8 cellular contexts compared by ENCODE assay signal in the genomic region with DNA sequence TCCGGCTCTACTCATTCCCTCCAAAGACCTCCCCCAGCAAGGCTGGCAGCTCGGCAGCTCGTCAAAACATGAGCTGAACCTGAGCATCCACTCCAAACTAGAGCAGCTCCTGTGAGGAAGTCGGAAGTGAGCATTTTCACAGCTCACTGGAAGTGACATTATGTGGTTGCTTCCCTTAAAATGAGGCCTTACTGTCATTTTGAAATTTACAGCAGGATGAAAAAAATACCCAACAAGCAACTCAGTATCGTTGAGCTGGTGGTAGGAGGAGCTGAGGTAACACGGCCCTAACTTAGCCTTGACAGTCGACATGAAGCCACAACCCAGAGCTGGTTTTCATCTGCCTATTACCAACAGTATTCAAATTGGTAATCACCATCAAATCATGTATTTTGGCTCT. TPM values are rescaled to one million over a fixed set of nuclear protein-coding genes. Genes with fewer than 3 reads are reported as not detected.
DNase-seq lines count a peak whose midpoint lies in the region; ATAC-seq and TF ChIP-seq lines count a peak whose summit lies in the region.

No MANE protein-coding gene starts in this region.

- H3K4me1 ChIP-seq in BLaER1 treated with 17β-estradiol and CSF1 and Interleukin-3, amounts not matched to agents 10 nM and 100 nM, result peaks cover 91 to 100% (median 100%) of the 10 kb centered on the region in 10 experiments

- H3K9me3 ChIP-seq in BLaER1 treated with 17β-estradiol and CSF1 and Interleukin-3, amounts not matched to agents 10 nM and 100 nM (replicated peaks in 1 of 11), result no peaks in the 10 kb centered on the region

- H3K9me3 Mint-ChIP-seq in activated B cell treated with CpG ODN at 0.5 μM for 24 hours, result no peaks in the 10 kb centered on the region

- intact Hi-C loops in activated B cell treated with CpG ODN at 0.5 μM for 24 hours (cut with micrococcal nuclease), result no loop called here

- peak overlapping the region; percentile 66 to 88 (median 82) for H3K27ac ChIP-seq in BLaER1 treated with 17β-estradiol and CSF1 and Interleukin-3, amounts not matched to agents 10 nM and 100 nM

- H3K4me3 Mint-ChIP-seq in activated B cell treated with CpG ODN at 0.5 μM for 24 hours, result peak overlapping the region; percentile 55

- POLR2A ChIA-PET in activated B cell treated with CpG ODN at 0.5 μM for 24 hours (lab: Charles Lee), result interaction anchor here (0.6 to 1.9 kb wide), 9 partner anchors 13 to 120 kb away, joined by 3 to 10 read pairs (median 6); a partner anchor contains a TSS

- DNase-seq in GM13976 (ENCODE audit: low spot score) (peak; percentile 73), activated B cell treated with CpG ODN at 0.5 μM for 24 hours (no peak), medulla oblongata (ENCODE audit: extremely low spot score) (peak; percentile 44), AG08396 (ENCODE audit: low spot score) (no peak), H4 (ENCODE audit: low spot score) (no peak)

- H4K20me1 ChIP-seq in BLaER1 treated with 17β-estradiol and CSF1 and Interleukin-3, amounts not matched to agents 10 nM and 100 nM, result peaks cover 0 to 26% (median 13%) of the 10 kb centered on the region in 11 experiments; a peak in 8 of 22 replicates

- no peak for TF ChIP-seq CTCF in GM13976 (IDR thresholded peaks at IDR 0.05; ENCODE audit: borderline replicate concordance, control extremely low read depth, extremely low read depth, insufficient read depth, missing control alignments)
- TF ChIP-seq CTCF in activated B cell treated with CpG ODN at 0.5 μM for 24 hours (IDR thresholded peaks at IDR 0.05), result no peak

- peaks cover 8 to 56% (median 36%) of the 10 kb centered on the region in 11 experiments for H3K36me3 ChIP-seq in BLaER1 treated with 17β-estradiol and CSF1 and Interleukin-3, amounts not matched to agents 10 nM and 100 nM

- peaks cover 11% of the 10 kb centered on the region for H3K36me3 Mint-ChIP-seq in activated B cell treated with CpG ODN at 0.5 μM for 24 hours (ENCODE audit: low read depth)

- CTCF ChIA-PET in activated B cell treated with CpG ODN at 0.5 μM for 24 hours (lab: Charles Lee), result interaction anchor here (1.1 to 2.2 kb wide), 6 partner anchors 13 to 274 kb away, joined by 3 to 9 read pairs (median 4); no protein-coding TSS in a partner anchor

- peak overlapping the region; percentile 79 to 98 (median 88) for H3K4me2 ChIP-seq in BLaER1 treated with 17β-estradiol and CSF1 and Interleukin-3, amounts not matched to agents 10 nM and 100 nM

- in situ Hi-C loops in GM13976 (cut with MboI; ENCODE audit: low sequenced_read_pairs, unreplicated experiment), result no loop called here

- peak overlapping the region in 10 of 11 experiments; percentile 52 to 76 (median 64); a peak in 19 of 22 replicates for H3K9ac ChIP-seq in BLaER1 treated with 17β-estradiol and CSF1 and Interleukin-3, amounts not matched to agents 10 nM and 100 nM

- peak overlapping the region; percentile 81 for H3K27ac Mint-ChIP-seq in activated B cell treated with CpG ODN at 0.5 μM for 24 hours

- peaks cover 74% of the 10 kb centered on the region for H3K4me1 Mint-ChIP-seq in activated B cell treated with CpG ODN at 0.5 μM for 24 hours

- H3K27me3 Mint-ChIP-seq in activated B cell treated with CpG ODN at 0.5 μM for 24 hours, result no peaks in the 10 kb centered on the region

- peak; percentile 82 for ATAC-seq in activated B cell treated with CpG ODN at 0.5 μM for 24 hours (ENCODE audit: low read depth)
- no peak for ATAC-seq in HG02884 (IDR thresholded peaks at IDR 0.05; ENCODE audit: unreplicated experiment)
- no peak for ATAC-seq in GM19463 (IDR thresholded peaks at IDR 0.05; ENCODE audit: unreplicated experiment)

- peak overlapping the region in 3 of 10 experiments; percentile 10 to 46 (median 12); a peak in 2 of 20 replicates for H3K4me3 ChIP-seq in BLaER1 treated with 17β-estradiol and CSF1 and Interleukin-3, amounts not matched to agents 10 nM and 100 nM

- H3K27me3 ChIP-seq in BLaER1 treated with 17β-estradiol and CSF1 and Interleukin-3, amounts not matched to agents 10 nM and 100 nM, result no peaks in the 10 kb centered on the region

RNA-seq across cellular contexts. Expression of a gene that starts 38.0 kb away (rescaled TPM):
- 35.2 and 37.3 TPM in 2 replicates for total RNA-seq in activated B cell treated with CpG ODN at 0.5 μM for 24 hours
- 39.8 and 46.0 TPM in 2 replicates for total RNA-seq in H4 (2014; rRNA removed; shearing (Covaris generic))

Comparison
In these comparisons a context has a peak if more than half of its experiments do, and no peak if none do; other contexts are left out.
1. DNase-seq: peak in GM13976 (single experiment) and medulla oblongata (single experiment); none in activated B cell treated with CpG ODN at 0.5 μM for 24 hours (single experiment), AG08396 (single experiment) and H4 (single experiment).